Comparison of ENCODE assay signal across 27 cellular contexts in genomic region chr7:54680377-54681005, GRCh38.
"Had no signal": no experiment of that assay in that cellular context is flagged by ENCODE, and none has a peak within 500 bp of the region (broad histone marks: within the 10 kb centered on the region; RNA-seq: fewer than 3 reads in every experiment).

No MANE protein-coding gene starts in this region.

- H3K36me3 ChIP-seq: esophagus muscularis mucosa, gastroesophageal sphincter, heart left ventricle, lower lobe of right lung, ovary, right lobe of liver, suprapubic skin, vagina had no signal

- H2AFZ ChIP-seq: hepatocyte had no signal

- H3K27me3 Mint-ChIP-seq: stimulated activated naive CD8-positive, alpha-beta T cell treated with anti-CD3 and anti-CD28 coated beads, Interleukin-15, amount 100 ng/mL, for 72 hours had no signal

- H3K4me3 ChIP-seq: dorsolateral prefrontal cortex, esophagus muscularis mucosa, gastroesophageal sphincter, heart left ventricle, hepatocyte, lower lobe of right lung, ovary, right lobe of liver, smooth muscle cell, suprapubic skin, vagina had no signal

- H3K4me1 ChIP-seq: esophagus muscularis mucosa, foreskin keratinocyte, gastroesophageal sphincter, heart left ventricle, lower lobe of right lung, right lobe of liver, suprapubic skin, vagina had no signal

- H3K9me3 ChIP-seq: esophagus muscularis mucosa, gastroesophageal sphincter, heart left ventricle, lower lobe of right lung, ovary, suprapubic skin, vagina had no signal

- H3K36me3 Mint-ChIP-seq: mesothelial cell of epicardium had no signal

- H3K27ac ChIP-seq: dorsolateral prefrontal cortex, esophagus muscularis mucosa, foreskin keratinocyte, gastroesophageal sphincter, heart left ventricle, hepatocyte, lower lobe of right lung, ovary, right lobe of liver, suprapubic skin, vagina had no signal

- H3K27me3 ChIP-seq: esophagus muscularis mucosa, gastroesophageal sphincter, heart left ventricle, hepatocyte, ovary, right lobe of liver, suprapubic skin, vagina had no signal

- H3K79me2 ChIP-seq: hepatocyte had no signal

- H3K4me1 Mint-ChIP-seq: mesothelial cell of epicardium; naive thymus-derived CD8-positive, alpha-beta T cell; nephron progenitor cell; stimulated activated naive CD8-positive, alpha-beta T cell treated with anti-CD3 and anti-CD28 coated beads, Interleukin-15, amount 100 ng/mL, for 72 hours had no signal

- H3K4me2 ChIP-seq: hepatocyte, smooth muscle cell had no signal

- DNase-seq: dorsolateral prefrontal cortex; effector CD8-positive, alpha-beta T cell; endodermal cell; foreskin keratinocyte; heart left ventricle; left ventricle myocardium superior; lower lobe of right lung; naive thymus-derived CD8-positive, alpha-beta T cell; nephron progenitor cell; occipital lobe; ovary; retina; right lobe of liver; stimulated activated CD4-positive, alpha-beta T cell treated with anti-CD3 and anti-CD28 coated beads, Interleukin-12 subunit alpha, Interleukin-12 subunit beta, amount 100 ng/mL, for 4 hours; stimulated activated CD4-positive, alpha-beta T cell treated with anti-CD3 and anti-CD28 coated beads, Interleukin-1b, Interleukin-23, amount 100 ng/mL, for 48 hours; stimulated activated CD4-positive, alpha-beta T cell treated with anti-CD3 and anti-CD28 coated beads, Interleukin-4, amount 100 ng/mL, for 1 hour; stimulated activated CD8-positive, alpha-beta memory T cell treated with anti-CD3 and anti-CD28 coated beads, Interleukin-4, amount 100 ng/mL, for 48 hours; stimulated activated naive CD4-positive, alpha-beta T cell; stimulated activated naive CD8-positive, alpha-beta T cell treated with anti-CD3 and anti-CD28 coated beads, Interleukin-15, amount 100 ng/mL, for 72 hours; trophoblast cell had no signal

- H3K27ac Mint-ChIP-seq: endodermal cell; mesothelial cell of epicardium; naive thymus-derived CD8-positive, alpha-beta T cell; nephron progenitor cell; stimulated activated naive CD8-positive, alpha-beta T cell treated with anti-CD3 and anti-CD28 coated beads, Interleukin-15, amount 100 ng/mL, for 72 hours had no signal

- H3K4me3 Mint-ChIP-seq: endodermal cell; mesothelial cell of epicardium; naive thymus-derived CD8-positive, alpha-beta T cell; nephron progenitor cell; stimulated activated naive CD8-positive, alpha-beta T cell treated with anti-CD3 and anti-CD28 coated beads, Interleukin-15, amount 100 ng/mL, for 72 hours had no signal

- H3K9me3 Mint-ChIP-seq: endodermal cell, nephron progenitor cell had no signal

- ATAC-seq: foreskin keratinocyte; gastroesophageal sphincter; heart left ventricle; left ventricle myocardium superior; lower lobe of right lung; naive thymus-derived CD8-positive, alpha-beta T cell; right lobe of liver; stimulated activated naive CD8-positive, alpha-beta T cell treated with anti-CD3 and anti-CD28 coated beads, Interleukin-15, amount 100 ng/mL, for 72 hours had no signal
